ENCODE assay signal across 14 cellular contexts in the genomic region with DNA sequence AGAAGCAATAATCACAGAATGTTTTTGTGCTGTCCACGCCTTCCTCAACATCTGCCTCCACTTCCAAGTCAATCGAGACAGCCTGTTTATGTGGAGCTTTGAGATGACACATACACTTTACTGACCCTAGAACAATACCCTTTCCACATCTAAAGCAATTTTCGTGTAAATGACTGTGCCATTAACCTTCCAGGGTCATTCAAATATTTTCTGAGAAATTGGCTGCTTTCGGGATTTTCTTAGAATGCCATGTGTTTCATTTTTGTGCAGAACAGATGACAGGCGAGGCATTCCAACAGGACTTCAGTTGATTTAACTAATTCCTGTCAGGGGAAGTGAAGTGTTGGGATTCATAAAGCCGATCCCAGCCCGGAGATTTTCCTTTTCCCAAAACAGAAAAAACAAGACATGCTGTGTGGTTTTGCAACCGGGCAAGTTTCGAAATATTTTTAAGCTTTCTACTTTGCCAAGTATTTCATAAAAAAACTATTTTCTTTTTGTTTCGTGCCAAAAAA.
DNase-seq lines count a peak whose midpoint lies in the region; ATAC-seq and TF ChIP-seq lines count a peak whose summit lies in the region.
"Had no signal": no experiment of that assay in that cellular context is flagged by ENCODE, and none has a peak within 500 bp of the region (broad histone marks: within the 10 kb centered on the region; RNA-seq: fewer than 3 reads in every experiment).

No MANE protein-coding gene starts in this region.

- in situ Hi-C loops in G401 (cut with HindIII; ENCODE audit: low sequenced_read_pairs) = no loop called here
- in situ Hi-C loops in brain microvascular endothelial cell (cut with HindIII; ENCODE audit: low pct_ligation_motif_present, low sequenced_read_pairs) = no loop called here

- intact Hi-C loops in Right ventricle myocardium superior (cut with DNase I) = no loop called here
- intact Hi-C loops in sigmoid colon (cut with DNase I) = loop anchor here (1.0 to 10.0 kb wide), 4 partner anchors 59 to 523 kb away; no protein-coding TSS in a partner anchor

- DNase-seq in G401 (ENCODE audit: low spot score) = peak; percentile 62
- peak; percentile 42 for DNase-seq in brain microvascular endothelial cell
- no peak for DNase-seq in Right ventricle myocardium superior
- peak; percentile 76 for DNase-seq in sigmoid colon
- no peak for DNase-seq in DMS53 (lab: John Stamatoyannopoulos, UW)
- DNase-seq: activated CD4-positive, alpha-beta T cell treated with anti-CD3 and anti-CD28 coated beads, Interleukin-2, amount 50 U/mL, for 1 hour; CD4-positive, CD25-positive, alpha-beta regulatory T cell; GOT3; retina; SJCRH30; stimulated activated naive CD8-positive, alpha-beta T cell treated with anti-CD3 and anti-CD28 coated beads, Interleukin-15, Interleukin-2, amounts not matched to agents 100 U/mL and 50 U/mL, for 24 hours had no signal

- peaks cover 2% of the 10 kb centered on the region for H3K36me3 ChIP-seq in brain microvascular endothelial cell (replicated peaks)
- peaks cover 0 to 4% (median under 1%) of the 10 kb centered on the region in 4 donors for H3K36me3 ChIP-seq in sigmoid colon
- H3K36me3 ChIP-seq: SJCRH30 had no signal

- peak overlapping the region; percentile 20 for H3K4me3 ChIP-seq in brain microvascular endothelial cell (ENCODE audit: low read depth, low read length)
- H3K4me3 ChIP-seq in sigmoid colon = peak overlapping the region; percentile 4 to 38 (median 15)
- H3K4me3 ChIP-seq: SJCRH30 had no signal

- H3K27me3 ChIP-seq in brain microvascular endothelial cell (replicated peaks) (no peaks in the 10 kb centered on the region), sigmoid colon (no peaks in the 10 kb centered on the region)
- H3K27me3 ChIP-seq: SJCRH30 had no signal

- WGBS in sigmoid colon, 2 donors = 70 to 79% methylated on average over 10 of the region's 10 CpGs

- H3K4me1 ChIP-seq in sigmoid colon = peaks cover 0 to 85% (median 65%) of the 10 kb centered on the region in 4 donors
- H3K4me1 ChIP-seq: SJCRH30 had no signal

- H3K9me3 ChIP-seq in sigmoid colon = no peaks in the 10 kb centered on the region
- H3K9me3 ChIP-seq: SJCRH30 had no signal

- TF ChIP-seq CTCF in brain microvascular endothelial cell (IDR thresholded peaks at IDR 0.05; ENCODE audit: low read depth, low read length, missing control alignments) (no peak), sigmoid colon (IDR thresholded peaks at IDR 0.05) (no peak)

- H3K27ac ChIP-seq in brain microvascular endothelial cell = peak overlapping the region; percentile 83
- peak overlapping the region; percentile 81 to 88 (median 84) for H3K27ac ChIP-seq in sigmoid colon
- H3K27ac ChIP-seq: SJCRH30 had no signal

- TF ChIP-seq EP300 in sigmoid colon (IDR thresholded peaks at IDR 0.05) = no peak

- ATAC-seq in Right ventricle myocardium superior (ENCODE audit: poor library complexity) = peak; percentile 40
- ATAC-seq in GM19452 (IDR thresholded peaks at IDR 0.05; ENCODE audit: unreplicated experiment) = no peak
- ATAC-seq in HG02973 (IDR thresholded peaks at IDR 0.05; ENCODE audit: unreplicated experiment) = no peak
- ATAC-seq in HG02981 (IDR thresholded peaks at IDR 0.05; ENCODE audit: unreplicated experiment) = no peak
- ATAC-seq: stimulated activated naive CD8-positive, alpha-beta T cell treated with anti-CD3 and anti-CD28 coated beads, Interleukin-15, Interleukin-2, amounts not matched to agents 100 U/mL and 50 U/mL, for 24 hours had no signal

- TF ChIP-seq POLR2A in sigmoid colon (IDR thresholded peaks at IDR 0.05) = no peak

Comparison
In these comparisons a context has a peak if more than half of its experiments do, and no peak if none do; other contexts are left out.
1. DNase-seq: peak in G401 (single experiment), brain microvascular endothelial cell (single experiment) and sigmoid colon (single experiment); none in Right ventricle myocardium superior (single experiment) and DMS53 (single experiment).